Comparison of ENCODE assay signal across 18 cellular contexts in the genomic region with DNA sequence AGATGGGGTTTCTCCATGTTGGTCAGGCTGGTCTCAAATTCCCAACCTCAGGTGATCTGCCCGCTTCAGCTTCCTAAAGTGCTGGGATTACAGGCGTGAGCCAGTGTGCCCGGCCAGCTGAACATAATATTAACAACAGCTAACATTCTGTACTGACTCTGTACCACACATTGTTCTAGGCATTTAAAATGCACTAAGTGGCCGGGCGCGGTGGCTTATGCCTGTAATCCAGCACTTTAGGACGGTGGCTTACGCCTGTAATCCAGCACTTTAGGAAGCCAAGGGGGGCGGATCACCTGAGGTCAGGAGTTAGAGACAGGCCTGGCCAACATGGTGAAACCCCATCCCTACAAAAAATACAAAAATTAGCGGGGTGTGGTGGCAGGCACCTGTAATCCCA. TPM values are rescaled to one million over a fixed set of nuclear protein-coding genes. Genes with fewer than 3 reads are reported as not detected.
DNase-seq lines count a peak whose midpoint lies in the region; ATAC-seq, FAIRE-seq and TF ChIP-seq lines count a peak whose summit lies in the region.
"Not testable (repeated sequence)": the region's sequence is repeated elsewhere in the genome, so short reads cannot be mapped to it uniquely, and the experiment has no call there.
"Had no signal": no experiment of that assay in that cellular context is flagged by ENCODE, and none has a peak within 500 bp of the region (broad histone marks: within the 10 kb centered on the region; RNA-seq: fewer than 3 reads in every experiment).

No MANE protein-coding gene starts in this region.

- H3K9me1 ChIP-seq in K562 (ENCODE audit: control insufficient read depth, insufficient read depth, low read length): not testable (repeated sequence)

- TF ChIP-seq POLR2A in K562 (conservative IDR thresholded peaks at IDR 0.05): not testable (repeated sequence)

- peaks cover 8 to 54% of the 10 kb centered on the region in 2 experiments; a peak in 4 of 5 replicates for H3K4me1 ChIP-seq in K562 (replicated peaks in 1 of 2; ENCODE audit: control insufficient read depth in 2 of 2, insufficient read depth in 2 of 2, low read length in 2 of 2)
- H3K4me1 ChIP-seq in osteoblast (ENCODE audit: insufficient read depth, low read length): not testable (repeated sequence)

- H3K9me3 Mint-ChIP-seq in endothelial cell (ENCODE audit: unreplicated experiment): not testable (repeated sequence)

- not testable (repeated sequence) for H3K27ac ChIP-seq in WERI-Rb-1; K562 (ENCODE audit: extremely low read depth, low read depth, low read length); osteoblast (ENCODE audit: low read depth, low read length)

- TF ChIP-seq CTCF in WERI-Rb-1 (IDR thresholded peaks at IDR 0.05; ENCODE audit: low read depth, low read length); K562 (IDR thresholded peaks at IDR 0.05 in 2 of 3, conservative IDR thresholded peaks at IDR 0.05 in 1 of 3; ENCODE audit: insufficient read depth in 2 of 3, low read depth in 1 of 3, low read length in 3 of 3); endothelial cell (IDR thresholded peaks at IDR 0.05; ENCODE audit: unreplicated experiment); osteoblast (IDR thresholded peaks at IDR 0.05; ENCODE audit: extremely low read depth, low read depth, low read length): not testable (repeated sequence)

- H3K4me1 Mint-ChIP-seq in endothelial cell (ENCODE audit: unreplicated experiment): not testable (repeated sequence)

- not testable (repeated sequence) for H3K27me3 Mint-ChIP-seq in endothelial cell (ENCODE audit: unreplicated experiment)

- not testable (repeated sequence) for BruUV-seq in K562 (replicated peaks; lab: Mats Ljungman, UMichigan)

- H3K36me3 ChIP-seq in WERI-Rb-1 (peaks cover 22% of the 10 kb centered on the region), K562 (ENCODE audit: control insufficient read depth, insufficient read depth, low read length) (peaks cover 84% of the 10 kb centered on the region; the same call in 2 of the 3 replicates), osteoblast (ENCODE audit: insufficient read depth, low read length) (peaks cover 85% of the 10 kb centered on the region)

- in situ Hi-C loops in K562 (cut with MboI): not testable (repeated sequence)

- not testable (repeated sequence) for H4K20me1 ChIP-seq in K562 (replicated peaks; ENCODE audit: control insufficient read depth, insufficient read depth, low read length)
- H4K20me1 ChIP-seq in osteoblast (ENCODE audit: insufficient read depth, low read length): peaks cover 27% of the 10 kb centered on the region

- not testable (repeated sequence) for TF ChIP-seq EP300 in K562 (IDR thresholded peaks at IDR 0.05; ENCODE audit: low read length)

- not testable (repeated sequence) for H3K4me2 ChIP-seq in K562 (ENCODE audit: insufficient read depth, low read length); osteoblast (ENCODE audit: insufficient read depth, low read length)

- not testable (repeated sequence) for H3K27me3 ChIP-seq in WERI-Rb-1 (ENCODE audit: insufficient read depth, low read depth, severe bottlenecking); K562 (ENCODE audit: control insufficient read depth in 2 of 2, insufficient read depth in 2 of 2, low read length in 2 of 2); osteoblast (ENCODE audit: insufficient read depth, low read length)

- CTCF ChIA-PET in K562 (lab: Yijun Ruan, JAX; ENCODE audit: low intra/inter-chr PET ratio): not testable (repeated sequence)

- peaks cover 22% of the 10 kb centered on the region for H3K36me3 Mint-ChIP-seq in endothelial cell (ENCODE audit: low read depth, unreplicated experiment)

- not testable (repeated sequence) for H3K4me3 ChIP-seq in WERI-Rb-1 (ENCODE audit: low read depth, low read length); K562; osteoblast (ENCODE audit: insufficient read depth, low read length)

- POLR2A ChIA-PET in K562 (lab: Yijun Ruan, JAX): interaction anchor here (0.6 kb wide), 2 partner anchors 9 to 928 kb away, joined by 3 read pairs; no protein-coding TSS in a partner anchor

- DNase-seq in NCI-H82 (lab: John Stamatoyannopoulos, UW) (peak; percentile 81), NCI-H82 treated with DMSO at 0.1 percent for 48 hours (lab: John Stamatoyannopoulos, UW; ENCODE audit: unreplicated experiment) (peak; percentile 20), WERI-Rb-1 (peak; percentile 51), osteoblast (ENCODE audit: insufficient read length, low spot score, missing footprints) (peak; percentile 54)
- not testable (repeated sequence) for DNase-seq in K562 (ENCODE audit: extremely low read depth in 1 of 4, low spot score in 3 of 4); endothelial cell (ENCODE audit: low spot score)

- H3K27ac Mint-ChIP-seq in endothelial cell (ENCODE audit: unreplicated experiment): not testable (repeated sequence)

- H3K9ac ChIP-seq in K562 (ENCODE audit: insufficient read depth in 1 of 2, low read depth in 2 of 2, low read length in 2 of 2): not testable (repeated sequence)

- 88% methylated on average over 10 of the region's 10 CpGs for WGBS in K562 (ENCODE audit: insufficient coverage, low coverage, missing lambda C conversion rate)

- not testable (repeated sequence) for H3K9me3 ChIP-seq in WERI-Rb-1 (ENCODE audit: severe bottlenecking); K562 (replicated peaks; ENCODE audit: control insufficient read depth, insufficient read depth, low read depth, low read length); osteoblast (ENCODE audit: low read depth, low read length)

- TF ChIP-seq RAD21 in K562 (CRISPR knock-in tag; conservative IDR thresholded peaks at IDR 0.05 in 1 of 2, IDR thresholded peaks at IDR 0.05 in 1 of 2): not testable (repeated sequence)

- not testable (repeated sequence) for ATAC-seq in K562

- peak overlapping the region; percentile 7 for H3K4me3 Mint-ChIP-seq in endothelial cell (ENCODE audit: unreplicated experiment)

- not testable (repeated sequence) for H3K79me2 ChIP-seq in K562 (ENCODE audit: control insufficient read depth, insufficient read depth, low read length); osteoblast (ENCODE audit: insufficient read depth, low read length)

- H2AFZ ChIP-seq in K562 (ENCODE audit: low read depth, low read length); osteoblast (ENCODE audit: low read length): not testable (repeated sequence)

- peak; percentile 19 for FAIRE-seq in K562 (lab: Jason Lieb, UNC)

- intact Hi-C loops in K562 (cut with micrococcal nuclease): not testable (repeated sequence)

RNA-seq across cellular contexts. Expression of gene LDLRAD2, which starts 14.6 kb away (rescaled TPM):
- not detected in 2 replicates for total RNA-seq in K562 (2011; cell fraction: chromatin; rRNA removed; ENCODE audit: low replicate concordance)
- total RNA-seq in K562 (2011; cell fraction: nucleolus; rRNA removed): 0.13 TPM in 1 of 2 replicates, not detected in the other
- total RNA-seq in K562 (2011; cell fraction: nucleoplasm; rRNA removed): not detected in 2 replicates
- total RNA-seq in K562 (2014; rRNA removed) (not detected in 2 replicates), K562 (2014; rRNA removed; fragmentation: Illumina TruSeq; extraction: Trizol) (not detected in 2 replicates), K562 (2015; rRNA removed; fragmentation: Illumina TruSeq; extraction: Trizol) (not detected in 2 replicates), K562 (2021) (not detected in 2 replicates), endothelial cell (ENCODE audit: unreplicated experiment) (1.3 TPM), osteoblast (not detected in 2 replicates)
- polyA plus RNA-seq in K562 (2011; rRNA removed) (not detected in 2 replicates), K562 (2014; fragmentation: Illumina TruSeq; extraction: Trizol) (not detected in 2 replicates), K562 (2014; fragmentation: Nextera tagmentation; extraction: Ambion mirVana) (under 1 TPM; 0.45 to 0.48 TPM), K562 (2014; rRNA removed) (not detected in 2 replicates)
- not detected in 2 replicates for polyA plus RNA-seq in K562 (2011; cell fraction: cytosol; rRNA removed)
- 0.10 TPM in 1 of 2 replicates, not detected in the other for polyA plus RNA-seq in K562 (2011; cell fraction: nucleus; rRNA removed)
- 5.8 and 7.0 TPM in 2 replicates for polyA plus RNA-seq in K562 (2012)
- not detected in 2 replicates for polyA minus RNA-seq in K562 (2011; rRNA and poly(A)+ RNA removed)
- polyA minus RNA-seq in K562 (2011; cell fraction: cytosol; rRNA and poly(A)+ RNA removed): not detected in 2 replicates
- not detected in 2 replicates for polyA minus RNA-seq in K562 (2011; cell fraction: nucleus; rRNA and poly(A)+ RNA removed)
- total RNA-seq: A172; A673; Caco-2; Calu3; CD4-positive, alpha-beta memory T cell; CD4-positive, alpha-beta T cell; CD8-positive, alpha-beta memory T cell; CD8-positive, alpha-beta T cell; Daoy had no signal
- polyA plus RNA-seq: BJ; CD14-positive monocyte; CD4-positive, alpha-beta memory T cell; CD4-positive, CD25-positive, alpha-beta regulatory T cell; CD8-positive, alpha-beta memory T cell had no signal

RNA-seq across cellular contexts. Expression of gene USP48, which starts 43.7 kb away (rescaled TPM):
- 194 and 717 TPM in 2 replicates for total RNA-seq in K562 (2011; cell fraction: chromatin; rRNA removed; ENCODE audit: low replicate concordance)
- total RNA-seq in K562 (2011; cell fraction: nucleolus; rRNA removed): 95.7 and 151 TPM in 2 replicates
- 249 and 315 TPM in 2 replicates for total RNA-seq in K562 (2011; cell fraction: nucleoplasm; rRNA removed)
- total RNA-seq in K562 (2014; rRNA removed): 89.9 and 91.0 TPM in 2 replicates
- 106 and 120 TPM in 2 replicates for total RNA-seq in K562 (2014; rRNA removed; fragmentation: Illumina TruSeq; extraction: Trizol)
- total RNA-seq in K562 (2015; rRNA removed; fragmentation: Illumina TruSeq; extraction: Trizol): 102 and 109 TPM in 2 replicates
- 123 TPM in 2 replicates for total RNA-seq in K562 (2021)
- polyA plus RNA-seq in K562 (2011; rRNA removed): 78.6 and 97.2 TPM in 2 replicates
- 13.8 and 29.6 TPM in 2 replicates for polyA plus RNA-seq in K562 (2011; cell fraction: cytosol; rRNA removed)
- 94.2 and 106 TPM in 2 replicates for polyA plus RNA-seq in K562 (2011; cell fraction: nucleus; rRNA removed)
- 92.9 and 103 TPM in 2 replicates for polyA plus RNA-seq in K562 (2012)
- 101 and 121 TPM in 2 replicates for polyA plus RNA-seq in K562 (2014; fragmentation: Illumina TruSeq; extraction: Trizol)
- 10 to 100 TPM; 23.3 to 30.3 TPM for polyA plus RNA-seq in K562 (2014; fragmentation: Nextera tagmentation; extraction: Ambion mirVana)
- 101 and 106 TPM in 2 replicates for polyA plus RNA-seq in K562 (2014; rRNA removed)
- 149 and 168 TPM in 2 replicates for polyA minus RNA-seq in K562 (2011; rRNA and poly(A)+ RNA removed)
- polyA minus RNA-seq in K562 (2011; cell fraction: cytosol; rRNA and poly(A)+ RNA removed): 39.7 and 45.1 TPM in 2 replicates
- polyA minus RNA-seq in K562 (2011; cell fraction: nucleus; rRNA and poly(A)+ RNA removed): 77.0 and 154 TPM in 2 replicates
- total RNA-seq in endothelial cell (ENCODE audit: unreplicated experiment): 57.9 TPM
- total RNA-seq in osteoblast: 50.1 and 52.5 TPM in 2 replicates
